In genomic region chr10:131802156-131802915, GRCh38 we compare ENCODE assay signal across 24 cellular contexts.
"Had no signal": no experiment of that assay in that cellular context is flagged by ENCODE, and none has a peak within 500 bp of the region (broad histone marks: within the 10 kb centered on the region; RNA-seq: fewer than 3 reads in every experiment).

No MANE protein-coding gene starts in this region.

- H3K9me3 ChIP-seq: pancreas, prostate gland, right lobe of liver, vagina had no signal

- H3K27ac Mint-ChIP-seq: effector memory CD8-positive, alpha-beta T cell; immature natural killer cell; naive thymus-derived CD8-positive, alpha-beta T cell; stimulated activated memory B cell treated with anti-CD40 and anti-IgM and Interleukin-4, amounts not matched to agents 10 μg/mL and 1 μg/mL and 100 μg/mL, for 72 hours; stimulated activated naive CD8-positive, alpha-beta T cell treated with anti-CD3 and anti-CD28 coated beads, Interleukin-15, Interleukin-2, amounts not matched to agents 100 ng/mL and 50 ng/mL, for 24 hours had no signal

- H3K27me3 Mint-ChIP-seq: stimulated activated memory B cell treated with anti-CD40 and anti-IgM and Interleukin-4, amounts not matched to agents 10 μg/mL and 1 μg/mL and 100 μg/mL, for 72 hours had no signal

- H3K4me1 Mint-ChIP-seq: immature natural killer cell; stimulated activated memory B cell treated with anti-CD40 and anti-IgM and Interleukin-4, amounts not matched to agents 10 μg/mL and 1 μg/mL and 100 μg/mL, for 72 hours had no signal

- H3K4me3 ChIP-seq: esophagus squamous epithelium, gastroesophageal sphincter, mucosa of descending colon, pancreas, prostate gland, right lobe of liver, spleen, tibial artery, upper lobe of right lung, vagina had no signal

- ATAC-seq: effector memory CD8-positive, alpha-beta T cell; gastroesophageal sphincter; left cardiac atrium; left ventricle myocardium superior; mucosa of descending colon; naive thymus-derived CD8-positive, alpha-beta T cell; pancreas; right lobe of liver; stimulated activated memory B cell treated with anti-CD40 and anti-IgM and Interleukin-4, amounts not matched to agents 10 μg/mL and 1 μg/mL and 100 μg/mL, for 72 hours; upper lobe of right lung had no signal

- H3K27ac ChIP-seq: esophagus squamous epithelium, gastroesophageal sphincter, pancreas, prostate gland, right lobe of liver, spleen, tibial artery, upper lobe of right lung, vagina had no signal

- H3K27me3 ChIP-seq: pancreas, right lobe of liver, upper lobe of right lung, vagina had no signal

- H3K4me1 ChIP-seq: esophagus squamous epithelium, gastroesophageal sphincter, pancreas, prostate gland, spleen, tibial artery, upper lobe of right lung, vagina had no signal

- H3K36me3 Mint-ChIP-seq: stimulated activated memory B cell treated with anti-CD40 and anti-IgM and Interleukin-4, amounts not matched to agents 10 μg/mL and 1 μg/mL and 100 μg/mL, for 72 hours had no signal

- DNase-seq: effector memory CD8-positive, alpha-beta T cell; esophagus squamous epithelium; foreskin fibroblast; glutamatergic neuron; immature natural killer cell; kidney; left cardiac atrium; left ventricle myocardium superior; mesendoderm; mucosa of descending colon; naive thymus-derived CD8-positive, alpha-beta T cell; pancreas; spleen; stimulated activated CD4-positive, alpha-beta T cell treated with anti-CD3 and anti-CD28 coated beads, Interleukin-15, amount 100 ng/mL, for 24 hours; stimulated activated CD4-positive, alpha-beta T cell treated with anti-CD3 and anti-CD28 coated beads, Interleukin-1b, Interleukin-23, amount 100 ng/mL, for 48 hours; stimulated activated CD4-positive, alpha-beta T cell treated with anti-CD3 and anti-CD28 coated beads, Interleukin-4, amount 100 ng/mL, for 24 hours had no signal

- H3K36me3 ChIP-seq: esophagus squamous epithelium, gastroesophageal sphincter, pancreas, prostate gland, right lobe of liver, spleen, tibial artery, upper lobe of right lung, vagina had no signal

- H3K4me3 Mint-ChIP-seq: effector memory CD8-positive, alpha-beta T cell; immature natural killer cell; naive thymus-derived CD8-positive, alpha-beta T cell; stimulated activated memory B cell treated with anti-CD40 and anti-IgM and Interleukin-4, amounts not matched to agents 10 μg/mL and 1 μg/mL and 100 μg/mL, for 72 hours; stimulated activated naive CD8-positive, alpha-beta T cell treated with anti-CD3 and anti-CD28 coated beads, Interleukin-15, Interleukin-2, amounts not matched to agents 100 ng/mL and 50 ng/mL, for 24 hours had no signal
